In the genomic region with DNA sequence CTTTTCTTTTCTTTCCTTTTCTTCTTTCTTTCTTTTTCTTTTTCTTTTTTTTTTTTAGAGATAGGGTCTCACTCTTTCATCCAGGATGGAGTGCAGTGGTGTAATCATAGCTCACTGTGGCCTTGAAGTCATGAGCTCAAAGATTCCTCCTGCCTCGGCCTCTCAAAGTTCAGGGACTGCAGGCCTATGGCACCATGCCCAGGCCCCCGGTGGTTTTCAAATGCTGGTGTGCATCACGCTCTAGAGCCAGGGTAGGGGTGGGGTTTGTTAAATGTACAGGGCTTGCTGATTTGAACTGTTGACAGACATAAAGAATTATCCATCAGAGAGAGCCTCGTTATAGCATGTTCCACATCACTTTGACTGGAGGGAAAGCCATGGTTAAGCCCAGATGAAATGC, we compare ENCODE assay signal across 13 cellular contexts. TPM values are rescaled to one million over a fixed set of nuclear protein-coding genes. Genes with fewer than 3 reads are reported as not detected.
DNase-seq lines count a peak whose midpoint lies in the region; TF ChIP-seq lines count a peak whose summit lies in the region.
"Had no signal": no experiment of that assay in that cellular context is flagged by ENCODE, and none has a peak within 500 bp of the region (broad histone marks: within the 10 kb centered on the region; RNA-seq: fewer than 3 reads in every experiment).

No MANE protein-coding gene starts in this region.

- TF ChIP-seq POLR2A in sigmoid colon (IDR thresholded peaks at IDR 0.05) = no peak

- H3K4me1 ChIP-seq in endodermal cell (ENCODE audit: control insufficient read depth, insufficient read depth, low read length) (no peaks in the 10 kb centered on the region), sigmoid colon (peaks cover 0 to 65% (median 50%) of the 10 kb centered on the region in 4 donors)

- H3K4me3 Mint-ChIP-seq in endodermal cell = no peak overlapping the region
- H3K4me3 Mint-ChIP-seq: CD4-positive, alpha-beta T cell had no signal

- no peaks in the 10 kb centered on the region for H3K27me3 Mint-ChIP-seq in endodermal cell (ENCODE audit: insufficient read depth)
- H3K27me3 Mint-ChIP-seq: CD4-positive, alpha-beta T cell had no signal

- TF ChIP-seq CTCF in 22Rv1 (IDR thresholded peaks at IDR 0.05) (no peak), endodermal cell (conservative IDR thresholded peaks at IDR 0.05) (no peak), sigmoid colon (IDR thresholded peaks at IDR 0.05) (no peak)

- H3K36me3 ChIP-seq in endodermal cell (ENCODE audit: control insufficient read depth, insufficient read depth, low read length) (peaks cover 16% of the 10 kb centered on the region), sigmoid colon (peaks cover 0 to 4% (median 0%) of the 10 kb centered on the region in 4 donors)

- H3K9me3 Mint-ChIP-seq in endodermal cell = no peaks in the 10 kb centered on the region
- H3K9me3 Mint-ChIP-seq: CD4-positive, alpha-beta T cell had no signal

- H3K27me3 ChIP-seq in endodermal cell (ENCODE audit: control insufficient read depth, insufficient read depth, low read length, poor library complexity, severe bottlenecking) (no peaks in the 10 kb centered on the region), sigmoid colon (no peaks in the 10 kb centered on the region)
- H3K27me3 ChIP-seq: BLaER1 had no signal

- DNase-seq in amniotic epithelial cell (ENCODE audit: low read depth) (peak; percentile 59), endodermal cell (peak; percentile 22), sigmoid colon (peak; percentile 61), ureter (ENCODE audit: low spot score) (no peak), HCEC 1CT (no peak), CD1c-positive myeloid dendritic cell (ENCODE audit: extremely low spot score) (no peak)
- DNase-seq: 8988T; AML-193; Calu3; CD4-positive, alpha-beta T cell; DMS 273 treated with DMSO at 0.1 percent for 48 hours had no signal

- H3K9me3 ChIP-seq in endodermal cell (ENCODE audit: control insufficient read depth, low read length) = no peaks in the 10 kb centered on the region
- H3K9me3 ChIP-seq in sigmoid colon = no peaks in the 10 kb centered on the region
- H3K9me3 ChIP-seq: BLaER1 had no signal

- intact Hi-C loops in sigmoid colon (cut with DNase I) = no loop called here

- H3K27ac Mint-ChIP-seq in endodermal cell = no peak overlapping the region
- H3K27ac Mint-ChIP-seq: CD4-positive, alpha-beta T cell had no signal

- H3K36me3 Mint-ChIP-seq in endodermal cell (ENCODE audit: low read depth) = peaks cover 4% of the 10 kb centered on the region

- peak overlapping the region; percentile 93 for H3K27ac ChIP-seq in 22Rv1
- H3K27ac ChIP-seq in endodermal cell (ENCODE audit: low read depth, low read length) = no peak overlapping the region
- H3K27ac ChIP-seq in sigmoid colon = peak overlapping the region in 3 of 4 donors; percentile 82 to 85 (median 84)
- H3K27ac ChIP-seq: BLaER1 had no signal

- H3K4me3 ChIP-seq in endodermal cell (ENCODE audit: low read length) (no peak overlapping the region), sigmoid colon (no peak overlapping the region)
- H3K4me3 ChIP-seq: BLaER1 had no signal

- no peak overlapping the region for H3K9ac ChIP-seq in endodermal cell (ENCODE audit: extremely low read depth, low read length, poor library complexity, severe bottlenecking)
- H3K9ac ChIP-seq: BLaER1 had no signal

- WGBS in endodermal cell (ENCODE audit: insufficient coverage in 1 of 2, insufficient read length in 1 of 2), 2 experiments = 96 to 100% methylated on average over 2 to 4 of the region's 4 CpGs
- 83 to 91% methylated on average over 4 of the region's 4 CpGs for WGBS in sigmoid colon, 2 donors

- H3K4me1 Mint-ChIP-seq in endodermal cell = peaks cover 3% of the 10 kb centered on the region

- TF ChIP-seq EP300 in sigmoid colon (IDR thresholded peaks at IDR 0.05) = no peak

RNA-seq across cellular contexts. Expression of gene MINDY4, which starts 5.8 kb away (rescaled TPM):
- total RNA-seq in endodermal cell (1 to 10 TPM; 7.2 to 8.1 TPM), sigmoid colon (10 to 100 TPM in 2 of 4 donors, 1 to 10 TPM in 2; 9.4 to 26.3 (median 16.0) TPM), ureter (16.8 TPM)
- 4.4 TPM for polyA plus RNA-seq in endodermal cell (2013, experiment 1 of 2)
- polyA plus RNA-seq in endodermal cell (2013, experiment 2 of 2) = 4.1 TPM
- polyA plus RNA-seq in sigmoid colon = 1 to 10 TPM; 1.2 to 2.3 (median 1.8) TPM

RNA-seq across cellular contexts. Expression of gene INMT, which starts 25.0 kb away (rescaled TPM):
- total RNA-seq in endodermal cell (1 to 10 TPM; 3.0 to 3.3 TPM), sigmoid colon (10 to 100 TPM in 3 of 4 donors, 1 to 10 TPM in 1; 5.9 to 39.6 (median 21.9) TPM), ureter (31.4 TPM)
- polyA plus RNA-seq in endodermal cell (2013, experiment 1 of 2) = 0.85 TPM
- 1.6 TPM for polyA plus RNA-seq in endodermal cell (2013, experiment 2 of 2)
- 1 to 10 TPM; 3.7 to 9.6 (median 4.1) TPM for polyA plus RNA-seq in sigmoid colon
- total RNA-seq: Calu3 had no signal

Comparison
In these comparisons a context has a peak if more than half of its experiments do, and no peak if none do; other contexts are left out.
1. DNase-seq: peak in amniotic epithelial cell (single experiment), endodermal cell (single experiment) and sigmoid colon (single experiment); none in ureter (single experiment), HCEC 1CT (single experiment) and CD1c-positive myeloid dendritic cell (single experiment).